Comparison of ENCODE assay signal across 12 cellular contexts in the genomic region with DNA sequence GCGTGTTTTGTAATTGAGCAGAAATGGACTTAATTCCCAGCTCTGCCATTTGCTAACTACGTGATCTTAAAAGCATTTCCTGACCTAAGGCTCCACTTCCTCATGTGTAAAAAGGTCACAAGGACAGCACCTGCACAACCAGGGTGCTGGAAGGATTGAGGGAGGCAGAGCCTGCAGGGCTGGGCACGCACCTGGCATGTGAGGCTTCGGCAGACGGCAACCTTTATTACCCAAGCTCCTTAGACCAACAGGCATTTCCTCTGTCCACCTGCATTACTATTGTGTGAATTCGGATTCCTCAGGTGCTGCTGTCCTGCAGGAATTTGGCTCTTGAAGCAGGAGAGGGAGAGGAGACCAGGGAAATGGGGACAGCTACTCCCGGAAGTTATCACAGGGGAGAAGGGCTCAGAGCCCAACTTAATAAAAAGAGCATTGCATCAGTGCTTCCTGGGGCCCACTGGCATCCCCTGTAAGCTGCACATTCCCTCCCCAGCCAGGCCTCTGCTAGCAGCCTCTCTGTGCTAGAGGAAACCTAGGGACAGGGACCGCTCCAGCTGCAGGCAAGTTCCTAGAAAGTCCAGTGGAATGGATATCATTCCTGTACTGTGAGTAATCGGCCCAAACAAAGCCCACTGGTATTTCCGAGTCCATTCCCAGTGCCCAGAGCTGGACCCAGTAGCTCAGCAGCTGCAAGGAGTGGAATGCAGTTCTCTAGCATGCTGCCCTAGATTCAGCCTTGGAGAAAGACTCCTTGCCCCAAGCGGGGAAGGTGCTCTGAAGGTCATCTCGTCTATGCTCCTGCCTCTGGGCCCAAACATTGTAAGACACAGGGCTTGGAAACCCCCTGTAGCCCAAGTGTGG.
DNase-seq lines count a peak whose midpoint lies in the region; ATAC-seq, FAIRE-seq and TF ChIP-seq lines count a peak whose summit lies in the region.
"Had no signal": no experiment of that assay in that cellular context is flagged by ENCODE, and none has a peak within 500 bp of the region (broad histone marks: within the 10 kb centered on the region; RNA-seq: fewer than 3 reads in every experiment).

No MANE protein-coding gene starts in this region.

- ATAC-seq in activated T-cell treated with anti-CD3 and anti-CD28 coated beads, Interleukin-2, amount 50 U/mL, for 4 hours, result no peak
- ATAC-seq: naive thymus-derived CD4-positive, alpha-beta T cell had no signal

- H3K27ac Mint-ChIP-seq in activated T-helper 2 cell treated with anti-CD3 and anti-CD28 coated beads, Interferon-gamma antibody, Interleukin-2, Interleukin-4, amounts not matched to agents 10 μg/mL and 5 μg/mL and 100 μg/mL, durations not matched to agents 14 hours and 24 hours and 36 hours, result peak overlapping the region; percentile 28
- peak overlapping the region in 1 of 7 donors; percentile 36 for H3K27ac Mint-ChIP-seq in CD14-positive monocyte

- H3K9me3 Mint-ChIP-seq in activated T-helper 2 cell treated with anti-CD3 and anti-CD28 coated beads, Interferon-gamma antibody, Interleukin-2, Interleukin-4, amounts not matched to agents 10 μg/mL and 5 μg/mL and 100 μg/mL, durations not matched to agents 14 hours and 24 hours and 36 hours, result no peaks in the 10 kb centered on the region
- peaks cover 0 to 3% (median 0%) of the 10 kb centered on the region in 7 donors for H3K9me3 Mint-ChIP-seq in CD14-positive monocyte
- no peaks in the 10 kb centered on the region for H3K9me3 Mint-ChIP-seq in activated T-cell treated with anti-CD3 and anti-CD28 coated beads, Interleukin-2, amount 50 U/mL, for 4 hours
- H3K9me3 Mint-ChIP-seq: central memory CD8-positive, alpha-beta T cell had no signal

- H3K27me3 ChIP-seq in HAP-1 (ENCODE audit: low read depth), result peaks cover 20% of the 10 kb centered on the region

- no peak overlapping the region for H3K4me3 Mint-ChIP-seq in activated T-helper 2 cell treated with anti-CD3 and anti-CD28 coated beads, Interferon-gamma antibody, Interleukin-2, Interleukin-4, amounts not matched to agents 10 μg/mL and 5 μg/mL and 100 μg/mL, durations not matched to agents 14 hours and 24 hours and 36 hours (ENCODE audit: low read depth)
- peak overlapping the region in 1 of 2 donors; percentile 72 for H3K4me3 Mint-ChIP-seq in CD14-positive monocyte
- no peak overlapping the region for H3K4me3 Mint-ChIP-seq in activated T-cell treated with anti-CD3 and anti-CD28 coated beads, Interleukin-2, amount 50 U/mL, for 4 hours

- FAIRE-seq in GM19239 (lab: Jason Lieb, UNC), result peak; percentile 92

- H3K4me1 Mint-ChIP-seq in activated T-helper 2 cell treated with anti-CD3 and anti-CD28 coated beads, Interferon-gamma antibody, Interleukin-2, Interleukin-4, amounts not matched to agents 10 μg/mL and 5 μg/mL and 100 μg/mL, durations not matched to agents 14 hours and 24 hours and 36 hours (ENCODE audit: low read depth), result peaks cover 77% of the 10 kb centered on the region
- H3K4me1 Mint-ChIP-seq in CD14-positive monocyte, result peaks cover 57% of the 10 kb centered on the region
- peaks cover 55% of the 10 kb centered on the region for H3K4me1 Mint-ChIP-seq in activated T-cell treated with anti-CD3 and anti-CD28 coated beads, Interleukin-2, amount 50 U/mL, for 4 hours (ENCODE audit: low read depth)

- no peaks in the 10 kb centered on the region for H3K36me3 ChIP-seq in HAP-1 (replicated peaks)

- TF ChIP-seq CTCF in CD14-positive monocyte (IDR thresholded peaks at IDR 0.05), result no peak

- H3K4me3 ChIP-seq in HAP-1, result no peak overlapping the region

- no peaks in the 10 kb centered on the region for H3K36me3 Mint-ChIP-seq in activated T-helper 2 cell treated with anti-CD3 and anti-CD28 coated beads, Interferon-gamma antibody, Interleukin-2, Interleukin-4, amounts not matched to agents 10 μg/mL and 5 μg/mL and 100 μg/mL, durations not matched to agents 14 hours and 24 hours and 36 hours (ENCODE audit: low read depth)
- no peaks in the 10 kb centered on the region for H3K36me3 Mint-ChIP-seq in CD14-positive monocyte
- no peaks in the 10 kb centered on the region for H3K36me3 Mint-ChIP-seq in activated T-cell treated with anti-CD3 and anti-CD28 coated beads, Interleukin-2, amount 50 U/mL, for 4 hours (ENCODE audit: insufficient read depth)

- H3K9me3 ChIP-seq in HAP-1, result no peaks in the 10 kb centered on the region

- no peaks in the 10 kb centered on the region for H3K4me1 ChIP-seq in HAP-1

- in situ Hi-C loops in HAP-1 (cut with MboI; ENCODE audit: low sequenced_read_pairs), result no loop called here

- no peaks in the 10 kb centered on the region for H3K27me3 Mint-ChIP-seq in activated T-helper 2 cell treated with anti-CD3 and anti-CD28 coated beads, Interferon-gamma antibody, Interleukin-2, Interleukin-4, amounts not matched to agents 10 μg/mL and 5 μg/mL and 100 μg/mL, durations not matched to agents 14 hours and 24 hours and 36 hours (ENCODE audit: low read depth)
- peaks cover 25 to 44% (median 34%) of the 10 kb centered on the region in 3 donors for H3K27me3 Mint-ChIP-seq in CD14-positive monocyte (ENCODE audit: low read depth in 3 of 3)
- H3K27me3 Mint-ChIP-seq in activated T-cell treated with anti-CD3 and anti-CD28 coated beads, Interleukin-2, amount 50 U/mL, for 4 hours (ENCODE audit: low read depth), result no peaks in the 10 kb centered on the region
- H3K27me3 Mint-ChIP-seq: naive thymus-derived CD4-positive, alpha-beta T cell had no signal

- intact Hi-C loops in activated T-helper 2 cell treated with anti-CD3 and anti-CD28 coated beads, Interferon-gamma antibody, Interleukin-2, Interleukin-4, amounts not matched to agents 10 μg/mL and 5 μg/mL and 100 μg/mL, durations not matched to agents 14 hours and 24 hours and 36 hours (cut with micrococcal nuclease), result no loop called here
- intact Hi-C loops in CD14-positive monocyte (cut with micrococcal nuclease), result loop anchor here in 1 of 2 donors (5.0 kb wide), 1 partner anchor 156 kb away; the partner anchor contains the start of gene CCND2

- peak; percentile 44 for DNase-seq in AG08395 (ENCODE audit: low spot score)
- no peak for DNase-seq in GM19239 (ENCODE audit: insufficient read length, low spot score)
- DNase-seq in activated T-helper 2 cell treated with anti-CD3 and anti-CD28 coated beads, Interferon-gamma antibody, Interleukin-2, Interleukin-4, amounts not matched to agents 10 μg/mL and 5 μg/mL and 100 μg/mL, durations not matched to agents 14 hours and 24 hours and 36 hours (ENCODE audit: low spot score), result no peak
- DNase-seq in iPS DF 19.7 (ENCODE audit: low read depth, low spot score), result peak; percentile 40
- no peak for DNase-seq in NOMO-1 treated with DMSO at 0.1 percent for 48 hours (lab: John Stamatoyannopoulos, UW; ENCODE audit: unreplicated experiment)
- no peak for DNase-seq in CD14-positive monocyte (ENCODE audit: low spot score)
- DNase-seq in activated T-cell treated with anti-CD3 and anti-CD28 coated beads, Interleukin-2, amount 50 U/mL, for 4 hours, result no peak
- no peak for DNase-seq in HAP-1 (ENCODE audit: low spot score in 2 of 2)
- DNase-seq: DND-41; naive thymus-derived CD4-positive, alpha-beta T cell; NCI-H1048 had no signal

Comparison
In these comparisons a context has a peak if more than half of its experiments do, and no peak if none do; other contexts are left out.
1. DNase-seq: peak in AG08395 (single experiment) and iPS DF 19.7 (single experiment); none in GM19239 (single experiment), activated T-helper 2 cell treated with anti-CD3 and anti-CD28 coated beads, Interferon-gamma antibody, Interleukin-2, Interleukin-4, amounts not matched to agents 10 μg/mL and 5 μg/mL and 100 μg/mL, durations not matched to agents 14 hours and 24 hours and 36 hours (single experiment), NOMO-1 treated with DMSO at 0.1 percent for 48 hours (single experiment), CD14-positive monocyte (single experiment), activated T-cell treated with anti-CD3 and anti-CD28 coated beads, Interleukin-2, amount 50 U/mL, for 4 hours (single experiment) and HAP-1 (0 of 2).